ENCODE assay signal across 30 cellular contexts in the genomic region with DNA sequence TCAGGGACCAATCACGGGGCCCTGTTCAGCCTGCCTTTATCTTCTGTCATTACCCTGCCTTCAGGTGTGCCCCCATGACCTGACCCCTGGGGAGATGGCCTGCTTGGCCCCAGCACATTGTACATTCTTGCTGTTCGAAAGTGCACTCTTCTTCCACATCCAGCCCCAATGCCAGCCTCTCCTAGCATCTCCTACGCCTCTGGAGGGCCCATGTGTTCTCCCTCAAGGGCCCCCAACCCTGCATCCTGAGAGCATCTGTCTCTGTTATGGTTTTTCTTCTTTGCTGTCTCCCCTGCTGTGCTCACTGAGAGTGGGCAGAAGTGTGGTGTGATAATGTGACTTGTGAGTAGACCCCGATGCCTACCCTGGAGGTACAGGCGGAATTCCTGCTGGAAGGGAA. TPM values are rescaled to one million over a fixed set of nuclear protein-coding genes. Genes with fewer than 3 reads are reported as not detected.
"Had no signal": no experiment of that assay in that cellular context is flagged by ENCODE, and none has a peak within 500 bp of the region (broad histone marks: within the 10 kb centered on the region; RNA-seq: fewer than 3 reads in every experiment).

No MANE protein-coding gene starts in this region.

- H3K36me3 Mint-ChIP-seq: activated CD8-positive, alpha-beta memory T cell treated with anti-CD3 and anti-CD28 coated beads, Interleukin-2, amount 10 ng/mL, durations not matched to agents 7 days and 5 days; activated naive CD4-positive, alpha-beta T cell treated with anti-CD3 and anti-CD28 coated beads, Interleukin-2, amount 50 U/mL, for 24 hours had no signal

- H3K4me3 Mint-ChIP-seq: activated B cell treated with CpG ODN at 0.5 μM for 24 hours; activated CD4-positive, alpha-beta T cell treated with anti-CD3 and anti-CD28 coated beads, Interleukin-2, amount 10 ng/mL, durations not matched to agents 24 days and 14 days; activated CD8-positive, alpha-beta memory T cell treated with anti-CD3 and anti-CD28 coated beads, Interleukin-2, amount 10 ng/mL, durations not matched to agents 7 days and 5 days; activated naive CD4-positive, alpha-beta T cell treated with anti-CD3 and anti-CD28 coated beads, Interleukin-2, amount 50 U/mL, for 24 hours; activated T-cell treated with anti-CD3 and anti-CD28 coated beads, Interleukin-2, amount 50 U/mL, for 24 hours; activated T-helper 1 cell treated with anti-CD3 and anti-CD28 coated beads, Interleukin-12 subunit alpha, Interleukin-12 subunit beta, Interleukin-2, Interleukin-4 antibody, amounts not matched to agents 30 ng/mL and 10 ng/mL and 1 ng/mL, durations not matched to agents 14 hours and 24 hours and 36 hours had no signal

- H3K36me3 ChIP-seq: ascending aorta, SJSA1 had no signal

- ATAC-seq: activated CD8-positive, alpha-beta memory T cell treated with anti-CD3 and anti-CD28 coated beads, Interleukin-2, amount 10 ng/mL, durations not matched to agents 7 days and 5 days; body of pancreas; K562; SK-N-SH treated with all-trans-retinoic acid at 6 μM for 48 hours had no signal

- H3K9me3 Mint-ChIP-seq: activated B cell treated with CpG ODN at 0.5 μM for 24 hours; activated CD4-positive, alpha-beta T cell treated with anti-CD3 and anti-CD28 coated beads, Interleukin-2, amount 10 ng/mL, durations not matched to agents 24 days and 14 days; activated naive CD4-positive, alpha-beta T cell treated with anti-CD3 and anti-CD28 coated beads, Interleukin-2, amount 50 U/mL, for 24 hours; activated T-helper 1 cell treated with anti-CD3 and anti-CD28 coated beads, Interleukin-12 subunit alpha, Interleukin-12 subunit beta, Interleukin-2, Interleukin-4 antibody, amounts not matched to agents 30 ng/mL and 10 ng/mL and 1 ng/mL, durations not matched to agents 14 hours and 24 hours and 36 hours had no signal

- H3K27ac ChIP-seq: ascending aorta, body of pancreas, SJSA1 had no signal

- H3K4me3 ChIP-seq: ascending aorta, body of pancreas, K562, SJSA1 had no signal

- H3K27ac Mint-ChIP-seq: activated B cell treated with CpG ODN at 0.5 μM for 24 hours; activated CD4-positive, alpha-beta T cell treated with anti-CD3 and anti-CD28 coated beads, Interleukin-2, amount 10 ng/mL, durations not matched to agents 24 days and 14 days; activated CD8-positive, alpha-beta memory T cell treated with anti-CD3 and anti-CD28 coated beads, Interleukin-2, amount 10 ng/mL, durations not matched to agents 7 days and 5 days; activated naive CD4-positive, alpha-beta T cell treated with anti-CD3 and anti-CD28 coated beads, Interleukin-2, amount 50 U/mL, for 24 hours; activated T-cell treated with anti-CD3 and anti-CD28 coated beads, Interleukin-2, amount 50 U/mL, for 24 hours; activated T-helper 1 cell treated with anti-CD3 and anti-CD28 coated beads, Interleukin-12 subunit alpha, Interleukin-12 subunit beta, Interleukin-2, Interleukin-4 antibody, amounts not matched to agents 30 ng/mL and 10 ng/mL and 1 ng/mL, durations not matched to agents 14 hours and 24 hours and 36 hours had no signal

- H3K9me3 ChIP-seq: ascending aorta, body of pancreas, SJSA1 had no signal

- DNase-seq: activated B cell treated with CpG ODN at 0.5 μM for 24 hours; activated CD4-positive, alpha-beta T cell treated with anti-CD3 and anti-CD28 coated beads for 1 hour; activated CD4-positive, alpha-beta T cell treated with anti-CD3 and anti-CD28 coated beads, Interleukin-2, amount 10 ng/mL, durations not matched to agents 24 days and 14 days; activated CD4-positive, alpha-beta T cell treated with anti-CD3 and anti-CD28 coated beads, Interleukin-2, amount 50 U/mL, for 48 hours; activated CD8-positive, alpha-beta memory T cell treated with anti-CD3 and anti-CD28 coated beads, Interleukin-2, amount 10 ng/mL, durations not matched to agents 7 days and 5 days; activated effector memory CD4-positive, alpha-beta T cell treated with Interleukin-2 at 50 U/mL for 16 hours; activated naive CD4-positive, alpha-beta T cell; activated T-cell treated with anti-CD3 and anti-CD28 coated beads, Interleukin-2, amount 50 U/mL, for 24 hours; body of pancreas; Karpas-422; MM.1S; NCI-H1105; NCI-H1436; NCI-H187 treated with DMSO at 0.1 percent for 48 hours; NCI-H2081 treated with DMSO at 0.1 percent for 48 hours; NCI-H2227 treated with DMSO at 0.1 percent for 48 hours; NCI-H446 treated with DMSO at 0.1 percent for 48 hours; NCI-H69; SHP77; SW 1271; T-helper 9 cell had no signal

- H3K4me1 Mint-ChIP-seq: activated B cell treated with CpG ODN at 0.5 μM for 24 hours; activated CD4-positive, alpha-beta T cell treated with anti-CD3 and anti-CD28 coated beads, Interleukin-2, amount 10 ng/mL, durations not matched to agents 24 days and 14 days; activated CD8-positive, alpha-beta memory T cell treated with anti-CD3 and anti-CD28 coated beads, Interleukin-2, amount 10 ng/mL, durations not matched to agents 7 days and 5 days; activated naive CD4-positive, alpha-beta T cell treated with anti-CD3 and anti-CD28 coated beads, Interleukin-2, amount 50 U/mL, for 24 hours had no signal

- FAIRE-seq: bronchial epithelial cell, K562, RCC 7860 had no signal

- H3K27me3 ChIP-seq: ascending aorta, body of pancreas had no signal

- H3K4me1 ChIP-seq: ascending aorta, body of pancreas, SJSA1 had no signal

RNA-seq across cellular contexts. Expression of a gene that starts 41.5 kb away (rescaled TPM):
- total RNA-seq: activated B cell treated with CpG ODN at 0.5 μM for 24 hours; activated CD4-positive, alpha-beta T cell treated with anti-CD3 and anti-CD28 coated beads, Interleukin-2, amount 10 ng/mL, durations not matched to agents 24 days and 14 days; activated CD8-positive, alpha-beta memory T cell treated with anti-CD3 and anti-CD28 coated beads, Interleukin-2, amount 10 ng/mL, durations not matched to agents 7 days and 5 days; activated T-helper 1 cell treated with anti-CD3 and anti-CD28 coated beads, Interleukin-12 subunit alpha, Interleukin-12 subunit beta, Interleukin-2, Interleukin-4 antibody, amounts not matched to agents 30 ng/mL and 10 ng/mL and 1 ng/mL, durations not matched to agents 14 hours and 24 hours and 36 hours; ascending aorta; body of pancreas; bronchial epithelial cell; K562; SJSA1; T-helper 1 cell treated with Interleukin-12 subunit alpha and Interleukin-12 subunit beta and Interleukin-4 antibody, amounts not matched to agents 30 ng/mL and 1 ng/mL, for 36 hours had no signal
- polyA plus RNA-seq: K562 had no signal
